Comparison of ENCODE assay signal across 9 cellular contexts in the genomic region with DNA sequence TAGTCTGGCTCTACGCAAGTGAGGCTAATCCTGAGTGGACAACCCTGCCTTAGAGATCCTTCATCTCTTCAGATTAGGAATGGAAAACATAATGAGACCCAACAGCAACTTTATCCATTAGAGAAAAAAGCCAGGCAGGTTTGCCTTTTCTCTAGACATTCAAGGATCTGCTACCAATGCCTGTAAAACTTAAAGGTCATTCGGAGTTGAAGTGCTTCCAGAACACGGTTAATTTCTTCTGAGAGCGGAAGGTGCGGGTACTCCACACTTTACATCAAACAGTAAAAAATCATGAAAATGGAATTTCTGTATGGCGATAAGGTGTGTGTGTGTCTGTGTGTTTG.
DNase-seq lines count a peak whose midpoint lies in the region; ATAC-seq, FAIRE-seq and TF ChIP-seq lines count a peak whose summit lies in the region.
"Had no signal": no experiment of that assay in that cellular context is flagged by ENCODE, and none has a peak within 500 bp of the region (broad histone marks: within the 10 kb centered on the region; RNA-seq: fewer than 3 reads in every experiment).

No MANE protein-coding gene starts in this region.

- peak overlapping the region; percentile 90 for H2AFZ ChIP-seq in K562 (ENCODE audit: low read depth, low read length)

- TF ChIP-seq CTCF in heart left ventricle (IDR thresholded peaks at IDR 0.05) (no peak), K562 (IDR thresholded peaks at IDR 0.05 in 2 of 3, conservative IDR thresholded peaks at IDR 0.05 in 1 of 3; ENCODE audit: insufficient read depth in 2 of 3, low read depth in 1 of 3, low read length in 3 of 3) (no peak), uterus (IDR thresholded peaks at IDR 0.05) (no peak)

- peak overlapping the region in 5 of 12 donors; percentile 88 to 95 (median 90) for H3K27ac ChIP-seq in heart left ventricle
- H3K27ac ChIP-seq in K562 (ENCODE audit: extremely low read depth, low read depth, low read length), result no peak overlapping the region; the same call in 2 of the 3 replicates
- no peak overlapping the region for H3K27ac ChIP-seq in mesendoderm (ENCODE audit: low read depth, low read length)
- H3K27ac ChIP-seq in uterus, result peak overlapping the region; percentile 92 to 93

- H3K4me3 ChIP-seq in heart left ventricle, result peak overlapping the region; percentile 73 to 96 (median 86)
- peak overlapping the region; percentile 83 for H3K4me3 ChIP-seq in K562
- H3K4me3 ChIP-seq in mesendoderm (ENCODE audit: low read length), result peak overlapping the region; percentile 85
- H3K4me3 ChIP-seq in uterus, result peak overlapping the region; percentile 82 to 83

- peaks cover 2% of the 10 kb centered on the region for H3K79me1 ChIP-seq in mesendoderm (ENCODE audit: low read length)

- intact Hi-C loops in heart left ventricle (cut with DNase I), result loop anchor here in 1 of 10 donors (5.0 kb wide), 2 partner anchors 81 to 354 kb away; a partner anchor contains a TSS
- intact Hi-C loops in cardiac septum (cut with DNase I), result no loop called here
- intact Hi-C loops in K562 (cut with micrococcal nuclease), result loop anchor here (5.0 kb wide), 2 partner anchors 44 to 171 kb away; no protein-coding TSS in a partner anchor
- intact Hi-C loops in uterus (cut with DNase I; ENCODE audit: low total_unique reads), result loop anchor here (10.0 kb wide), 1 partner anchor 74 kb away; no protein-coding TSS in a partner anchor

- CTCF ChIA-PET in K562 (lab: Yijun Ruan, JAX; ENCODE audit: low intra/inter-chr PET ratio), result no interaction called here

- H2BK15ac ChIP-seq in mesendoderm (replicated peaks; ENCODE audit: low read depth), result no peak overlapping the region

- no peak overlapping the region for H3K4ac ChIP-seq in mesendoderm (ENCODE audit: low read depth, low read length)

- peaks cover 29% of the 10 kb centered on the region for H3K79me2 ChIP-seq in K562 (ENCODE audit: control insufficient read depth, insufficient read depth, low read length)
- H3K79me2 ChIP-seq in mesendoderm (ENCODE audit: control insufficient read depth, insufficient read depth, low read length), result peaks cover 6% of the 10 kb centered on the region

- no peak overlapping the region for H3K18ac ChIP-seq in mesendoderm (ENCODE audit: low read length)

- POLR2A ChIA-PET in K562 (lab: Yijun Ruan, JAX), result no interaction called here

- no peak overlapping the region for H3K23ac ChIP-seq in mesendoderm (ENCODE audit: low read length)

- no peak for TF ChIP-seq EP300 in K562 (IDR thresholded peaks at IDR 0.05; ENCODE audit: low read length)

- H3K4me2 ChIP-seq in K562 (ENCODE audit: insufficient read depth, low read length), result peak overlapping the region; percentile 89
- peak overlapping the region; percentile 73 for H3K4me2 ChIP-seq in mesendoderm (ENCODE audit: low read length)

- no peaks in the 10 kb centered on the region for H4K20me1 ChIP-seq in K562 (replicated peaks; ENCODE audit: control insufficient read depth, insufficient read depth, low read length)

- no peak overlapping the region for H4K8ac ChIP-seq in mesendoderm (ENCODE audit: low read depth, low read length)

- no peak for DNase-seq in heart left ventricle
- DNase-seq in cardiac septum (ENCODE audit: low spot score), result no peak
- no peak for DNase-seq in K562 (ENCODE audit: extremely low read depth in 1 of 4, low spot score in 3 of 4)
- no peak for DNase-seq in mesendoderm
- DNase-seq in uterus, result no peak
- DNase-seq in stimulated activated CD4-positive, alpha-beta T cell treated with anti-CD3 and anti-CD28 coated beads, Interleukin-4, amount 100 ng/mL, for 4 hours, result no peak
- DNase-seq in NCI-H2081 (lab: John Stamatoyannopoulos, UW), result no peak
- DNase-seq in activated CD4-positive, CD25-positive, alpha-beta regulatory T cell treated with anti-CD3 and anti-CD28 coated beads, Interleukin-2, amount 50 U/mL, for 72 hours, result no peak

- TF ChIP-seq POLR2A in heart left ventricle (IDR thresholded peaks at IDR 0.05) (no peak), K562 (conservative IDR thresholded peaks at IDR 0.05) (no peak), uterus (IDR thresholded peaks at IDR 0.05) (no peak)

- H3K27me3 ChIP-seq in heart left ventricle (no peaks in the 10 kb centered on the region), K562 (ENCODE audit: control insufficient read depth in 2 of 2, insufficient read depth in 2 of 2, low read length in 2 of 2) (no peaks in the 10 kb centered on the region), mesendoderm (ENCODE audit: insufficient read depth, low read length, poor library complexity) (no peaks in the 10 kb centered on the region), uterus (no peaks in the 10 kb centered on the region)

- WGBS in heart left ventricle, 4 donors, result 34 to 47% (median 39%) methylated on average over 6 of the region's 6 CpGs
- WGBS in K562 (ENCODE audit: insufficient coverage, low coverage, missing lambda C conversion rate), result 13% methylated on average over 6 of the region's 6 CpGs
- no CpG with 5 or more reads among the region's 6 CpGs for WGBS in mesendoderm (ENCODE audit: extremely low coverage, insufficient coverage, low lambda C conversion rate)

- H3K36me3 ChIP-seq in heart left ventricle, result no peaks in the 10 kb centered on the region
- H3K36me3 ChIP-seq in K562 (ENCODE audit: control insufficient read depth, insufficient read depth, low read length), result no peaks in the 10 kb centered on the region
- no peaks in the 10 kb centered on the region for H3K36me3 ChIP-seq in mesendoderm (ENCODE audit: control insufficient read depth, insufficient read depth, low read length)
- H3K36me3 ChIP-seq in uterus, result no peaks in the 10 kb centered on the region

- peak; percentile 85 for FAIRE-seq in K562 (lab: Jason Lieb, UNC)
- FAIRE-seq: TTC549 had no signal

- no peaks in the 10 kb centered on the region for H3K9me1 ChIP-seq in K562 (ENCODE audit: control insufficient read depth, insufficient read depth, low read length)

- H4K5ac ChIP-seq in mesendoderm (ENCODE audit: low read length), result no peak overlapping the region

- H3K9me3 ChIP-seq in heart left ventricle (no peaks in the 10 kb centered on the region), K562 (replicated peaks; ENCODE audit: control insufficient read depth, insufficient read depth, low read depth, low read length) (no peaks in the 10 kb centered on the region), uterus (no peaks in the 10 kb centered on the region)

- ATAC-seq in heart left ventricle (no peak), K562 (no peak)

- no peak for TF ChIP-seq RAD21 in K562 (CRISPR knock-in tag; conservative IDR thresholded peaks at IDR 0.05 in 1 of 2, IDR thresholded peaks at IDR 0.05 in 1 of 2)

- no peak overlapping the region for H2BK120ac ChIP-seq in mesendoderm (ENCODE audit: low read depth, low read length)

- peaks cover 0 to 23% (median 10%) of the 10 kb centered on the region in 12 donors for H3K4me1 ChIP-seq in heart left ventricle
- H3K4me1 ChIP-seq in K562 (replicated peaks in 1 of 2; ENCODE audit: control insufficient read depth in 2 of 2, insufficient read depth in 2 of 2, low read length in 2 of 2), result peaks cover 0 to 10% of the 10 kb centered on the region in 2 experiments; a peak in 2 of 5 replicates
- H3K4me1 ChIP-seq in mesendoderm (ENCODE audit: control insufficient read depth, low read depth, low read length), result no peaks in the 10 kb centered on the region
- no peaks in the 10 kb centered on the region for H3K4me1 ChIP-seq in uterus

- H3K9ac ChIP-seq in K562 (ENCODE audit: insufficient read depth in 1 of 2, low read depth in 2 of 2, low read length in 2 of 2) (peak overlapping the region; percentile 87 to 94; a peak in 3 of 4 replicates), mesendoderm (ENCODE audit: low read length) (peak overlapping the region; percentile 93)

- peak overlapping the region; percentile 96 for H3K56ac ChIP-seq in mesendoderm (ENCODE audit: low read length)

- no peak overlapping the region for H2AK5ac ChIP-seq in mesendoderm (ENCODE audit: low read length)

- in situ Hi-C loops in K562 (cut with MboI), result no loop called here

- no TSS peak for BruUV-seq in K562 (replicated peaks; lab: Mats Ljungman, UMichigan)

- H2BK5ac ChIP-seq in mesendoderm (ENCODE audit: low read length), result no peak overlapping the region

TF ChIP-seq in K562, 482 proteins besides CTCF, POLR2A, EP300 and RAD21:
- TF ChIP-seq NR2C2 (CRISPR knock-in tag; IDR thresholded peaks at IDR 0.05), result no peak
- TF ChIP-seq NR2C2 (tag; IDR thresholded peaks at IDR 0.05), result 0 out of 2 replicates have a peak, but pooled peaks have one; percentile 26
- TF ChIP-seq NFIX (CRISPR knock-in tag; IDR thresholded peaks at IDR 0.05; ENCODE audit: low read depth), result no peak
- TF ChIP-seq HMG20A (CRISPR knock-in tag; conservative IDR thresholded peaks at IDR 0.05), result no peak
- TF ChIP-seq, protein P1, sequence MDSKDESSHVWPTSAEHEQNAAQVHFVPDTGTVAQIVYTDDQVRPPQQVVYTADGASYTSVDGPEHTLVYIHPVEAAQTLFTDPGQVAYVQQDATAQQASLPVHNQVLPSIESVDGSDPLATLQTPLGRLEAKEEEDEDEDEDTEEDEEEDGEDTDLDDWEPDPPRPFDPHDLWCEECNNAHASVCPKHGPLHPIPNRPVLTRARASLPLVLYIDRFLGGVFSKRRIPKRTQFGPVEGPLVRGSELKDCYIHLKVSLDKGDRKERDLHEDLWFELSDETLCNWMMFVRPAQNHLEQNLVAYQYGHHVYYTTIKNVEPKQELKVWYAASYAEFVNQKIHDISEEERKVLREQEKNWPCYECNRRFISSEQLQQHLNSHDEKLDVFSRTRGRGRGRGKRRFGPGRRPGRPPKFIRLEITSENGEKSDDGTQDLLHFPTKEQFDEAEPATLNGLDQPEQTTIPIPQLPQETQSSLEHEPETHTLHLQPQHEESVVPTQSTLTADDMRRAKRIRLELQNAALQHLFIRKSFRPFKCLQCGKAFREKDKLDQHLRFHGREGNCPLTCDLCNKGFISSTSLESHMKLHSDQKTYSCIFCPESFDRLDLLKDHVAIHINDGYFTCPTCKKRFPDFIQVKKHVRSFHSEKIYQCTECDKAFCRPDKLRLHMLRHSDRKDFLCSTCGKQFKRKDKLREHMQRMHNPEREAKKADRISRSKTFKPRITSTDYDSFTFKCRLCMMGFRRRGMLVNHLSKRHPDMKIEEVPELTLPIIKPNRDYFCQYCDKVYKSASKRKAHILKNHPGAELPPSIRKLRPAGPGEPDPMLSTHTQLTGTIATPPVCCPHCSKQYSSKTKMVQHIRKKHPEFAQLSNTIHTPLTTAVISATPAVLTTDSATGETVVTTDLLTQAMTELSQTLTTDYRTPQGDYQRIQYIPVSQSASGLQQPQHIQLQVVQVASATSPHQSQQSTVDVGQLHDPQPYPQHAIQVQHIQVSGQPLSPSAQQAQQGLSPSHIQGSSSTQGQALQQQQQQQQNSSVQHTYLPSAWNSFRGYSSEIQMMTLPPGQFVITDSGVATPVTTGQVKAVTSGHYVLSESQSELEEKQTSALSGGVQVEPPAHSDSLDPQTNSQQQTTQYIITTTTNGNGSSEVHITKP (IDR thresholded peaks at IDR 0.05; ENCODE audit: partially characterized antibody), result peak; percentile 35

Comparison
In these comparisons a context has a peak if more than half of its experiments do, and no peak if none do; other contexts are left out.
1. H3K27ac ChIP-seq: peak in uterus (2 of 2); none in K562 (single experiment) and mesendoderm (single experiment).
2. Peak in every context shown above with its lines, with median percentiles within 50 percentile points of each other: H3K4me3 ChIP-seq.